In the genomic region with DNA sequence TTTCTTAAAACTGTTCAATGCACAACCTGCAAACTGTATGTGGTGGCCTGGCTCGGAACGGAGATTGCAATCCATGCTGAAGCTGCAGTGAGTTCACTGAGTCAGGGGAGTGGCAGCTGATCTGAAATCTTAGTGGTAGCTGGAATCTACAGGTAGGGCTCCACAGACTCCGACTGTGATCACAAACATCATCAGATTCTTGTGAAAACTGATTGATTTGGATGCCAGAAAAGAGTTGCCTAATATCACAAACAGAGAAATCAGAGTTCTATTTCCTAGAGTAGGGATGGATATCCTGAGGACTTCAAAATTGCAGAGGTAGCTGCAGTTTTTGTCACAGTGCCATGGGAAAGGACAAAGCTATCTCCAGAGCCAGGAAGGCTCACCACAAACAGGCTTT, we compare ENCODE assay signal across 19 cellular contexts. TPM values are rescaled to one million over a fixed set of nuclear protein-coding genes. Genes with fewer than 3 reads are reported as not detected.
DNase-seq lines count a peak whose midpoint lies in the region; ATAC-seq and TF ChIP-seq lines count a peak whose summit lies in the region.
"Had no signal": no experiment of that assay in that cellular context is flagged by ENCODE, and none has a peak within 500 bp of the region (broad histone marks: within the 10 kb centered on the region; RNA-seq: fewer than 3 reads in every experiment).

No MANE protein-coding gene starts in this region.

- ATAC-seq in right cardiac atrium (peak; percentile 40 to 57), heart right ventricle (no peak)
- ATAC-seq: A549, Panc1 had no signal

- peak overlapping the region; percentile 0 for H3K18ac ChIP-seq in mesendoderm (ENCODE audit: low read length)

- intact Hi-C loops in right cardiac atrium (cut with DNase I): no loop called here
- intact Hi-C loops in heart right ventricle (cut with DNase I): no loop called here
- intact Hi-C loops in prostate gland (cut with DNase I): no loop called here
- intact Hi-C loops in esophagus muscularis mucosa (cut with DNase I): no loop called here

- 87% methylated on average over 3 of the region's 3 CpGs for WGBS in right cardiac atrium
- WGBS in heart right ventricle, 2 donors: 84 to 89% methylated on average over 3 of the region's 3 CpGs
- WGBS in mesendoderm (ENCODE audit: extremely low coverage, insufficient coverage, low lambda C conversion rate): no CpG with 5 or more reads among the region's 3 CpGs
- 80% methylated on average over 3 of the region's 3 CpGs for WGBS in prostate gland
- 90% methylated on average over 3 of the region's 3 CpGs for WGBS in esophagus muscularis mucosa

- H3K4me1 ChIP-seq in right cardiac atrium (ENCODE audit: control insufficient read depth, insufficient read depth, low read length) (peaks cover 9% of the 10 kb centered on the region), heart right ventricle (peaks cover 0 to 33% (median 12%) of the 10 kb centered on the region in 9 donors), SJSA1 (replicated peaks) (peaks cover 50% of the 10 kb centered on the region), mesendoderm (ENCODE audit: control insufficient read depth, low read depth, low read length) (peaks cover 2% of the 10 kb centered on the region), prostate gland (replicated peaks) (peaks cover 7% of the 10 kb centered on the region), esophagus muscularis mucosa (peaks cover 0 to 5% (median 1%) of the 10 kb centered on the region in 4 donors)
- H3K4me1 ChIP-seq: A549; BLaER1 treated with 17β-estradiol and CSF1 and Interleukin-3, amounts not matched to agents 10 nM and 100 nM had no signal

- H2BK15ac ChIP-seq in mesendoderm (replicated peaks; ENCODE audit: low read depth): no peak overlapping the region

- DNase-seq in right cardiac atrium (no peak), heart right ventricle (no peak), SJSA1 (ENCODE audit: low read depth in 1 of 2, low spot score in 2 of 2) (no peak), mesendoderm (no peak), GM03348 (ENCODE audit: low spot score) (no peak), prostate gland (ENCODE audit: low spot score) (no peak), esophagus muscularis mucosa (ENCODE audit: extremely low spot score) (no peak)
- DNase-seq: CD8-positive, alpha-beta memory T cell; DMS79; HCEC 1CT; MV-4-11; NCI-H1417 treated with DMSO at 0.1 percent for 48 hours; NCI-H1930; NCI-H2171 treated with DMSO at 0.1 percent for 48 hours; NCI-H446 treated with DMSO at 0.1 percent for 48 hours; NCI-H774 had no signal

- H3K27me3 ChIP-seq in right cardiac atrium (ENCODE audit: control insufficient read depth, insufficient read depth) (no peaks in the 10 kb centered on the region), heart right ventricle (peaks cover 0 to 5% (median 0%) of the 10 kb centered on the region in 7 donors), SJSA1 (replicated peaks) (no peaks in the 10 kb centered on the region), mesendoderm (ENCODE audit: insufficient read depth, low read length, poor library complexity) (no peaks in the 10 kb centered on the region), prostate gland (replicated peaks; ENCODE audit: insufficient read depth) (no peaks in the 10 kb centered on the region), esophagus muscularis mucosa (peaks cover 0 to 7% (median 0%) of the 10 kb centered on the region in 4 donors)
- H3K27me3 ChIP-seq: BLaER1 treated with 17β-estradiol and CSF1 and Interleukin-3, amounts not matched to agents 10 nM and 100 nM had no signal

- H4K5ac ChIP-seq in mesendoderm (ENCODE audit: low read length): no peak overlapping the region

- H2BK5ac ChIP-seq in mesendoderm (ENCODE audit: low read length): no peak overlapping the region

- no peak overlapping the region for H3K27ac ChIP-seq in right cardiac atrium (ENCODE audit: low read length)
- H3K27ac ChIP-seq in heart right ventricle: no peak overlapping the region
- H3K27ac ChIP-seq in SJSA1: peak overlapping the region; percentile 97
- H3K27ac ChIP-seq in mesendoderm (ENCODE audit: low read depth, low read length): no peak overlapping the region
- no peak overlapping the region for H3K27ac ChIP-seq in prostate gland
- no peak overlapping the region for H3K27ac ChIP-seq in esophagus muscularis mucosa (replicated peaks in 1 of 4)
- H3K27ac ChIP-seq: A549; BLaER1 treated with 17β-estradiol and CSF1 and Interleukin-3, amounts not matched to agents 10 nM and 100 nM had no signal

- H3K4ac ChIP-seq in mesendoderm (ENCODE audit: low read depth, low read length): no peak overlapping the region

- no peak overlapping the region for H4K8ac ChIP-seq in mesendoderm (ENCODE audit: low read depth, low read length)

- no peak overlapping the region for H2AK5ac ChIP-seq in mesendoderm (ENCODE audit: low read length)

- H3K56ac ChIP-seq in mesendoderm (ENCODE audit: low read length): no peak overlapping the region

- H3K36me3 ChIP-seq in heart right ventricle (no peaks in the 10 kb centered on the region), SJSA1 (no peaks in the 10 kb centered on the region), mesendoderm (ENCODE audit: control insufficient read depth, insufficient read depth, low read length) (no peaks in the 10 kb centered on the region), prostate gland (no peaks in the 10 kb centered on the region), esophagus muscularis mucosa (no peaks in the 10 kb centered on the region)
- H3K36me3 ChIP-seq: BLaER1 treated with 17β-estradiol and CSF1 and Interleukin-3, amounts not matched to agents 10 nM and 100 nM had no signal

- no peaks in the 10 kb centered on the region for H3K79me2 ChIP-seq in mesendoderm (ENCODE audit: control insufficient read depth, insufficient read depth, low read length)

- TF ChIP-seq CTCF in heart right ventricle (IDR thresholded peaks at IDR 0.05) (no peak), prostate gland (IDR thresholded peaks at IDR 0.05) (no peak), esophagus muscularis mucosa (IDR thresholded peaks at IDR 0.05) (no peak)

- no peak overlapping the region for H2BK120ac ChIP-seq in mesendoderm (ENCODE audit: low read depth, low read length)

- no peak overlapping the region for H3K23ac ChIP-seq in mesendoderm (ENCODE audit: low read length)

- TF ChIP-seq POLR2A in prostate gland (IDR thresholded peaks at IDR 0.05): no peak
- TF ChIP-seq POLR2A in esophagus muscularis mucosa (IDR thresholded peaks at IDR 0.05; ENCODE audit: low read depth): no peak

- no peaks in the 10 kb centered on the region for H3K79me1 ChIP-seq in mesendoderm (ENCODE audit: low read length)

- TF ChIP-seq EP300 in esophagus muscularis mucosa (IDR thresholded peaks at IDR 0.05): no peak

- H3K4me2 ChIP-seq in mesendoderm (ENCODE audit: low read length): no peak overlapping the region
- H3K4me2 ChIP-seq: A549; BLaER1 treated with 17β-estradiol and CSF1 and Interleukin-3, amounts not matched to agents 10 nM and 100 nM had no signal

- no peaks in the 10 kb centered on the region for H3K9me3 ChIP-seq in right cardiac atrium (ENCODE audit: control insufficient read depth, low read length)
- no peaks in the 10 kb centered on the region for H3K9me3 ChIP-seq in heart right ventricle
- no peaks in the 10 kb centered on the region for H3K9me3 ChIP-seq in SJSA1 (replicated peaks)
- H3K9me3 ChIP-seq in prostate gland: no peaks in the 10 kb centered on the region
- H3K9me3 ChIP-seq in esophagus muscularis mucosa: no peaks in the 10 kb centered on the region
- H3K9me3 ChIP-seq: A549; BLaER1 treated with 17β-estradiol and CSF1 and Interleukin-3, amounts not matched to agents 10 nM and 100 nM had no signal

- H3K9ac ChIP-seq in mesendoderm (ENCODE audit: low read length): no peak overlapping the region
- H3K9ac ChIP-seq: BLaER1 treated with 17β-estradiol and CSF1 and Interleukin-3, amounts not matched to agents 10 nM and 100 nM had no signal

- H3K4me3 ChIP-seq in right cardiac atrium (ENCODE audit: low read length): no peak overlapping the region
- H3K4me3 ChIP-seq in heart right ventricle: no peak overlapping the region
- no peak overlapping the region for H3K4me3 ChIP-seq in SJSA1
- no peak overlapping the region for H3K4me3 ChIP-seq in mesendoderm (ENCODE audit: low read length)
- H3K4me3 ChIP-seq in prostate gland: no peak overlapping the region
- no peak overlapping the region for H3K4me3 ChIP-seq in esophagus muscularis mucosa
- H3K4me3 ChIP-seq: A549; BLaER1 treated with 17β-estradiol and CSF1 and Interleukin-3, amounts not matched to agents 10 nM and 100 nM had no signal

RNA-seq across cellular contexts. Expression of a gene that starts 57.5 kb away (rescaled TPM):
- total RNA-seq in right cardiac atrium: 10 to 100 TPM; 30.1 to 34.7 (median 32.4) TPM
- 29.7 TPM for polyA plus RNA-seq in right cardiac atrium
- total RNA-seq in heart right ventricle: 10 to 100 TPM; 17.0 to 30.6 (median 20.9) TPM
- 10 to 100 TPM; 10.7 to 18.9 TPM for polyA plus RNA-seq in heart right ventricle
- total RNA-seq in SJSA1 (2014; rRNA removed; shearing (Covaris generic)): 17.7 and 22.0 TPM in 2 replicates
- 110 TPM for polyA plus RNA-seq in mesendoderm (2013, experiment 1 of 2)
- 110 TPM for polyA plus RNA-seq in mesendoderm (2013, experiment 2 of 2)
- 10 to 100 TPM; 61.6 to 86.6 TPM for total RNA-seq in prostate gland
- total RNA-seq in esophagus muscularis mucosa: 10 to 100 TPM; 18.5 to 23.7 (median 20.6) TPM

Comparison
In these comparisons a context has a peak if more than half of its experiments do, and no peak if none do; other contexts are left out.
1. ATAC-seq: peak in right cardiac atrium (2 of 2); none in heart right ventricle (0 of 8).